25 cellular contexts compared by ENCODE assay signal in the genomic region with DNA sequence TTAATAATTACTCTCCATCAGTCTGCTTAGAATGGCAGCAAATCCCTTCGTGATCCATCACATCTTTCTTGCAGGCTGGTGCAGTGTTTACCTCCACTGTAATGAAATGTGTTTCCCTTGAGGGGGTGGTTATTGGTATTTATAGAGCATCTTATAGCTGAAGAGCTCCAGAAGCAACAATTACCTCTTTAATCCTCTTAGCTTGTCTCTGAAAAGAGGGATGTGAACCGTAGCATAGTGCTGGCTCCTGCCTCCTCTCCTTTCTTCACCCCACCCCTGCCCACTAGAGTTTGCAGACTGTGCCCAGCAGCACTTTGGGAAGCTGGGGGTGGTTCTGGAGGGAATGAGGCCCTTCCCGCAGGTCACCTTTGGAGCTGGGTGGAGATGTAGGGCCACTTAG.
DNase-seq lines count a peak whose midpoint lies in the region; ATAC-seq, FAIRE-seq and TF ChIP-seq lines count a peak whose summit lies in the region.
"Had no signal": no experiment of that assay in that cellular context is flagged by ENCODE, and none has a peak within 500 bp of the region (broad histone marks: within the 10 kb centered on the region; RNA-seq: fewer than 3 reads in every experiment).

No MANE protein-coding gene starts in this region.

- H3K56ac ChIP-seq in H1 (replicated peaks; ENCODE audit: insufficient read length, low read depth, low read length) (no peak overlapping the region), mesendoderm (ENCODE audit: low read length) (no peak overlapping the region)

- CTCF ChIA-PET in H1 (lab: Charles Lee; ENCODE audit: partially characterized antibody): interaction anchor here (0.5 to 1.2 kb wide), 5 partner anchors 22 to 229 kb away, joined by 3 to 4 read pairs (median 3); no protein-coding TSS in a partner anchor

- no peak for FAIRE-seq in H1 (lab: Jason Lieb, UNC)
- FAIRE-seq: A204.1, GM19239 had no signal

- H3K36me3 ChIP-seq in H1 (ENCODE audit: control insufficient read depth in 2 of 4, insufficient read depth in 4 of 4, low read length in 3 of 4) (no peaks in the 10 kb centered on the region), mesendoderm (ENCODE audit: control insufficient read depth, insufficient read depth, low read length) (no peaks in the 10 kb centered on the region)
- H3K36me3 ChIP-seq: adrenal gland, breast epithelium, lower lobe of right lung had no signal

- DNase-seq in NCI-H510A treated with DMSO at 0.1 percent for 48 hours (lab: John Stamatoyannopoulos, UW): peak; percentile 44
- DNase-seq in NCI-H510A (lab: John Stamatoyannopoulos, UW): no peak
- DNase-seq in NCI-H524 treated with DMSO at 0.1 percent for 48 hours (lab: John Stamatoyannopoulos, UW): peak; percentile 62
- no peak for DNase-seq in H1 (ENCODE audit: low read depth in 1 of 2, low spot score in 2 of 2)
- no peak for DNase-seq in mesendoderm
- DNase-seq in activated T-cell treated with anti-CD3 and anti-CD28 coated beads, Interleukin-2, amount 50 U/mL, for 1 hour: no peak
- DNase-seq in epidermal melanocyte (ENCODE audit: insufficient read length, low spot score): no peak
- DNase-seq: activated CD4-positive, alpha-beta T cell treated with anti-CD3 and anti-CD28 coated beads, Interleukin-2, amount 50 U/mL, for 4 hours; adrenal gland; C1 segment of cervical spinal cord; GDM1; lower lobe of right lung; MV-4-11; NCI-H2081 treated with DMSO at 0.1 percent for 48 hours; NCI-H748 treated with DMSO at 0.1 percent for 48 hours; occipital lobe; OCI-M1; SHP77; stimulated activated CD4-positive, alpha-beta T cell treated with anti-CD3 and anti-CD28 coated beads, Interleukin-12 subunit alpha, Interleukin-12 subunit beta, amount 100 ng/mL, for 4 hours had no signal

- no peaks in the 10 kb centered on the region for H3K23me2 ChIP-seq in H1 (ENCODE audit: low read depth, low read length)

- H3K4me3 ChIP-seq in H1 (ENCODE audit: extremely low read depth in 1 of 4, insufficient read depth in 2 of 4, low read depth in 3 of 4, low read length in 4 of 4): peak overlapping the region in 1 of 4 experiments; percentile 14; a peak in 1 of 8 replicates
- no peak overlapping the region for H3K4me3 ChIP-seq in mesendoderm (ENCODE audit: low read length)
- H3K4me3 ChIP-seq: adrenal gland, breast epithelium, lower lobe of right lung had no signal

- no peak overlapping the region for H4K91ac ChIP-seq in H1 (replicated peaks; ENCODE audit: insufficient read length, low read length)

- no peak overlapping the region for H3K14ac ChIP-seq in H1 (ENCODE audit: insufficient read length)

- ATAC-seq in GM21526 (IDR thresholded peaks at IDR 0.05; ENCODE audit: low FRiP score, unreplicated experiment): no peak
- ATAC-seq: lower lobe of right lung had no signal

- H3K4ac ChIP-seq in H1 (replicated peaks; ENCODE audit: insufficient read length, low read depth, low read length) (no peak overlapping the region), mesendoderm (ENCODE audit: low read depth, low read length) (no peak overlapping the region)

- H3K18ac ChIP-seq in H1 (ENCODE audit: extremely low read depth, low read length) (no peak overlapping the region; the same call in 1 of the 2 replicates), mesendoderm (ENCODE audit: low read length) (no peak overlapping the region)

- no peak overlapping the region; the same call in 1 of the 2 replicates for H2BK5ac ChIP-seq in H1 (ENCODE audit: low read depth, low read length)
- no peak overlapping the region for H2BK5ac ChIP-seq in mesendoderm (ENCODE audit: low read length)

- no peak overlapping the region for H3K23ac ChIP-seq in H1 (ENCODE audit: insufficient read length)
- H3K23ac ChIP-seq in mesendoderm (ENCODE audit: low read length): no peak overlapping the region

- H3K9me3 ChIP-seq in H1 (ENCODE audit: insufficient read depth in 2 of 2, low read depth in 1 of 2, low read length in 1 of 2): peaks cover 4 to 8% of the 10 kb centered on the region in 2 experiments; a peak in 2 of 4 replicates
- H3K9me3 ChIP-seq: adrenal gland, breast epithelium, lower lobe of right lung had no signal

- no peak overlapping the region for H2BK120ac ChIP-seq in H1 (replicated peaks; ENCODE audit: low read depth, low read length)
- no peak overlapping the region for H2BK120ac ChIP-seq in mesendoderm (ENCODE audit: low read depth, low read length)

- H4K20me1 ChIP-seq in H1 (replicated peaks in 1 of 2; ENCODE audit: control insufficient read depth in 1 of 2, insufficient read depth in 2 of 2, low read length in 2 of 2): no peaks in the 10 kb centered on the region

- no peak overlapping the region for H2BK15ac ChIP-seq in H1 (ENCODE audit: low read length)
- H2BK15ac ChIP-seq in mesendoderm (replicated peaks; ENCODE audit: low read depth): no peak overlapping the region

- TF ChIP-seq RAD21 in H1 (IDR thresholded peaks at IDR 0.05 in 1 of 2, conservative IDR thresholded peaks at IDR 0.05 in 1 of 2; ENCODE audit: low read depth in 2 of 2, low read length in 2 of 2): no peak

- H3K79me1 ChIP-seq in H1 (ENCODE audit: low read depth, low read length): no peaks in the 10 kb centered on the region
- H3K79me1 ChIP-seq in mesendoderm (ENCODE audit: low read length): no peaks in the 10 kb centered on the region

- H3K9ac ChIP-seq in H1 (replicated peaks in 1 of 4; ENCODE audit: extremely low read depth in 1 of 4, low read depth in 3 of 4, low read length in 3 of 4): no peak overlapping the region; a peak in 1 of 7 replicates
- H3K9ac ChIP-seq in mesendoderm (ENCODE audit: low read length): no peak overlapping the region
- H3K9ac ChIP-seq: KMS-11 had no signal

- H3K27ac ChIP-seq in H1 (ENCODE audit: low read depth, low read length) (0 out of 2 replicates have a peak overlapping the region, but pooled peaks have one; percentile 12), mesendoderm (ENCODE audit: low read depth, low read length) (no peak overlapping the region)
- H3K27ac ChIP-seq: adrenal gland, breast epithelium, KMS-11, lower lobe of right lung, VCaP had no signal

- TF ChIP-seq POLR2A in H1 (IDR thresholded peaks at IDR 0.05; ENCODE audit: control extremely low read depth in 1 of 2, low read depth in 2 of 2, low read length in 2 of 2): no peak

- H2AK5ac ChIP-seq in H1 (ENCODE audit: low read depth, low read length): no peak overlapping the region
- no peak overlapping the region for H2AK5ac ChIP-seq in mesendoderm (ENCODE audit: low read length)

- peak overlapping the region in 1 of 2 experiments; percentile 54; a peak in 2 of 4 replicates for H3K4me2 ChIP-seq in H1 (ENCODE audit: insufficient read depth in 1 of 2, low read depth in 2 of 2, low read length in 2 of 2)
- no peak overlapping the region for H3K4me2 ChIP-seq in mesendoderm (ENCODE audit: low read length)
- H3K4me2 ChIP-seq: KMS-11 had no signal

- no peak overlapping the region for H2AFZ ChIP-seq in H1 (ENCODE audit: low read length)

- no peaks in the 10 kb centered on the region for H3K79me2 ChIP-seq in H1 (ENCODE audit: control insufficient read depth in 1 of 2, insufficient read depth in 2 of 2, low read length in 2 of 2)
- H3K79me2 ChIP-seq in mesendoderm (ENCODE audit: control insufficient read depth, insufficient read depth, low read length): no peaks in the 10 kb centered on the region

- H3K27me3 ChIP-seq in H1 (replicated peaks in 1 of 4; ENCODE audit: control insufficient read depth in 3 of 4, extremely low read depth in 1 of 4, insufficient read depth in 3 of 4, low read length in 3 of 4): no peaks in the 10 kb centered on the region
- no peaks in the 10 kb centered on the region for H3K27me3 ChIP-seq in mesendoderm (ENCODE audit: insufficient read depth, low read length, poor library complexity)
- H3K27me3 ChIP-seq: adrenal gland, breast epithelium had no signal

- TF ChIP-seq CTCF in H1 (IDR thresholded peaks at IDR 0.05; ENCODE audit: control extremely low read depth in 1 of 3, insufficient read depth in 1 of 3, low read depth in 1 of 3, low read length in 3 of 3): no peak

- peak overlapping the region; percentile 10; the same call in 1 of the 2 replicates for H2BK12ac ChIP-seq in H1 (ENCODE audit: low read depth, low read length)

- H2BK20ac ChIP-seq in H1 (ENCODE audit: low read length): 0 out of 2 replicates have a peak overlapping the region, but pooled peaks have one; percentile 61

- whole genome bisulfite sequencing in H1 (ENCODE audit: extremely low coverage in 1 of 2, insufficient coverage in 1 of 2, insufficient read length in 1 of 2, insufficient replicate concordance in 2 of 2, low coverage in 1 of 2, low lambda C conversion rate in 2 of 2, missing lambda C conversion rate in 1 of 2), 2 experiments: 71% methylated on average over 3 of the region's 3 CpGs; no CpG with 5 or more reads in 1 of the 2 experiments
- whole genome bisulfite sequencing in mesendoderm (ENCODE audit: extremely low coverage, insufficient coverage, low lambda C conversion rate): no CpG with 5 or more reads among the region's 3 CpGs

- TF ChIP-seq EP300 in H1 (IDR thresholded peaks at IDR 0.05; ENCODE audit: borderline replicate concordance in 1 of 2, low read depth in 2 of 2, low read length in 2 of 2): no peak

- H3K4me1 ChIP-seq in H1 (replicated peaks in 1 of 4; ENCODE audit: control insufficient read depth in 3 of 4, insufficient read depth in 4 of 4, low read length in 3 of 4) (peaks cover 7 to 23% (median 14%) of the 10 kb centered on the region in 4 experiments), mesendoderm (ENCODE audit: control insufficient read depth, low read depth, low read length) (peaks cover 2% of the 10 kb centered on the region)
- H3K4me1 ChIP-seq: adrenal gland, breast epithelium had no signal

- H4K5ac ChIP-seq in H1 (ENCODE audit: insufficient read length, low read depth, low read length): no peak overlapping the region
- H4K5ac ChIP-seq in mesendoderm (ENCODE audit: low read length): no peak overlapping the region

- H4K8ac ChIP-seq in H1 (ENCODE audit: extremely low read depth, insufficient read depth, low read length): no peak overlapping the region
- H4K8ac ChIP-seq in mesendoderm (ENCODE audit: low read depth, low read length): no peak overlapping the region

- POLR2A ChIA-PET in H1 (lab: Charles Lee; ENCODE audit: partially characterized antibody): interaction anchor here (1.3 kb wide), 1 partner anchor 220 kb away, joined by 3 read pairs; no protein-coding TSS in a partner anchor

TF ChIP-seq in H1, 55 proteins besides CTCF, POLR2A, EP300 and RAD21 (continues in another document):
- TF ChIP-seq SP4 (IDR thresholded peaks at IDR 0.05; ENCODE audit: low read length) (no peak), FOSL1 (IDR thresholded peaks at IDR 0.05; ENCODE audit: insufficient read depth, low read depth, low read length) (no peak), NRF1 (IDR thresholded peaks at IDR 0.05; ENCODE audit: low read depth, low read length) (no peak), NANOG (IDR thresholded peaks at IDR 0.05; ENCODE audit: insufficient read depth, low read depth, low read length, poor library complexity, severe bottlenecking) (no peak), PHF8 (conservative IDR thresholded peaks at IDR 0.05; ENCODE audit: low read depth, low read length) (no peak), CTBP2 (IDR thresholded peaks at IDR 0.05; ENCODE audit: borderline replicate concordance, insufficient read depth, insufficient read length, low read length) (no peak), JUN (IDR thresholded peaks at IDR 0.05; ENCODE audit: low read depth, low read length) (no peak), POLR2AphosphoS5 (IDR thresholded peaks at IDR 0.05; ENCODE audit: low read depth, low read length) (no peak), RXRA (IDR thresholded peaks at IDR 0.05; ENCODE audit: insufficient read depth, low read depth, low read length) (no peak)

Comparison
In these comparisons a context has a peak if more than half of its experiments do, and no peak if none do; other contexts are left out.
1. DNase-seq: peak in NCI-H510A treated with DMSO at 0.1 percent for 48 hours (single experiment) and NCI-H524 treated with DMSO at 0.1 percent for 48 hours (single experiment); none in NCI-H510A (single experiment), H1 (0 of 2), mesendoderm (single experiment), activated T-cell treated with anti-CD3 and anti-CD28 coated beads, Interleukin-2, amount 50 U/mL, for 1 hour (single experiment) and epidermal melanocyte (single experiment).